10 cellular contexts compared by ENCODE assay signal in the genomic region with DNA sequence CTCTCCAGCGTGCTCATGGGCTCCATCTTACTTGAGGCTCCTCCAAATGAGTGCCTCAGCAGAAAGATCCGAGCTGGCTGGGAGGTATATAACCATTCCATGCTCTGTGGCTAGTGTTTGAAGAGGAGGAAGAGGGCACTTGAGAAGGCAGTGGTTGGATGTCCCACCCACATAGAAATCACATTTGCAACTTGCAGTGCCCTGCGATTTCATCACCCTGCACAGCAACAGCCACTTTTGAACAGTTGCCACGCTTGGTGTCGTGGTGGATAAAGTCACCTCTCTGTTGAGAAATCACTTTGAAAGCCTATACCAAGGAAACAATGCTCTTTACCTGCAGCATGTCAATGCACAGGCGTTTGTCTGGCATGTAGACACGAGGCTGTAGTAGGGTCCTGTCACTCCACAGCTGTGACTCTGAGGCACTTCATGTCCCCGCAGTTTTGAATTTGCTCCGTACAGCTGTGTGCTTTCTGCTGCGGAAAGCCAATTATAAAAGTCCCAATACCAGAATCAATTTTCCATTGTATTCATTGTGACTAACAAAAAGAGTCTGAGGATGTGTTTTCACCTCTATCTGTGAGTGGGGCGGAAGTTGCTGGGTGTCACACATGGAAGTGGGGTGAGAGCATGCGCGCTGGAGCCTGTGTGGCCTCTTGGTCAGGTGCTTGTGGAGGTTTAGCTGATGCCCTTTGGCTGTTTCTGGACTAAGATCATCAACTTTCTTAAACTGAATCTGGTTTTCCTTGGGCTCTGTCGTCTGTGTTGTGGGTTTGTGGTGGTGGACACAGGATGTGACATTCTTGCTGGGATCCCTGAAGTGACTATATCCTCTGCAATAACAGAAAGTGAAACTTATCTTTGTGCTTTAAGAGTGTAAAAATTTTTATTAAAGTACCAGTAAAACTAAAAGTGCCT. TPM values are rescaled to one million over a fixed set of nuclear protein-coding genes. Genes with fewer than 3 reads are reported as not detected.
DNase-seq lines count a peak whose midpoint lies in the region; ATAC-seq and TF ChIP-seq lines count a peak whose summit lies in the region.
"Had no signal": no experiment of that assay in that cellular context is flagged by ENCODE, and none has a peak within 500 bp of the region (broad histone marks: within the 10 kb centered on the region; RNA-seq: fewer than 3 reads in every experiment).

No MANE protein-coding gene starts in this region.

- 42% methylated on average over 14 of the region's 14 CpGs for WGBS in liver

- ATAC-seq in HG03354 (IDR thresholded peaks at IDR 0.05; ENCODE audit: poor library complexity, severe bottlenecking, unreplicated experiment) = peak; percentile 33

- DNase-seq in DMS53 (lab: John Stamatoyannopoulos, UW) = peak; percentile 35
- no peak for DNase-seq in DMS53 treated with DMSO at 0.1 percent for 48 hours (lab: John Stamatoyannopoulos, UW; ENCODE audit: unreplicated experiment)
- peak; percentile 55 to 84 (median 65) for DNase-seq in T-helper 1 cell
- DNase-seq in stimulated activated CD8-positive, alpha-beta memory T cell treated with anti-CD3 and anti-CD28 coated beads, Interleukin-12 subunit alpha, Interleukin-12 subunit beta, amount 100 ng/mL, for 24 hours (ENCODE audit: extremely low read depth) = peak; percentile 63
- DNase-seq in ecto neural progenitor cell (ENCODE audit: low spot score) = no peak

- H3K27me3 ChIP-seq in liver (ENCODE audit: control insufficient read depth in 4 of 4, insufficient read depth in 4 of 4, low read length in 3 of 4) = no peaks in the 10 kb centered on the region

- H3K36me3 ChIP-seq in liver (ENCODE audit: control insufficient read depth in 4 of 4, insufficient read depth in 3 of 4, low read depth in 1 of 4, low read length in 3 of 4) = peaks cover 2 to 12% (median 10%) of the 10 kb centered on the region in 4 donors

- peak overlapping the region; percentile 27 to 61 (median 39) for H3K4me3 ChIP-seq in liver (ENCODE audit: low read depth in 1 of 3, low read length in 3 of 3)

- H3K4me1 ChIP-seq in liver (ENCODE audit: control insufficient read depth in 4 of 4, insufficient read depth in 4 of 4, low read length in 3 of 4) = peaks cover 5 to 46% (median 35%) of the 10 kb centered on the region in 4 donors

- H3K27ac ChIP-seq in angular gyrus (ENCODE audit: low read depth, low read length) = peak overlapping the region; percentile 51
- H3K27ac ChIP-seq in liver (ENCODE audit: low read depth in 1 of 2, low read length in 2 of 2) = peak overlapping the region; percentile 96 to 97
- H3K27ac ChIP-seq: 22Rv1 had no signal

- peak; percentile 0 for TF ChIP-seq CTCF in liver (IDR thresholded peaks at IDR 0.05; ENCODE audit: low read depth, low read length, missing input control)

- no peaks in the 10 kb centered on the region for H3K9me3 ChIP-seq in liver (ENCODE audit: control insufficient read depth in 4 of 4, low read length in 3 of 4)

- peak in 1 of 2 donors; percentile 39 for TF ChIP-seq RAD21 in liver (IDR thresholded peaks at IDR 0.05)

- peak overlapping the region; percentile 85 to 96 for H3K9ac ChIP-seq in liver (ENCODE audit: low read depth in 1 of 2, low read length in 2 of 2)

TF ChIP-seq in liver, 16 proteins besides CTCF, POLR2A, EP300 and RAD21:
- TF ChIP-seq FOXA1 (IDR thresholded peaks at IDR 0.05) = peak; percentile 16
- TF ChIP-seq GABPA (IDR thresholded peaks at IDR 0.05 in 1 of 2, conservative IDR thresholded peaks at IDR 0.05 in 1 of 2) = no peak
- no peak for TF ChIP-seq JUND (IDR thresholded peaks at IDR 0.05)
- peak; percentile 6 for TF ChIP-seq FOXA2 (IDR thresholded peaks at IDR 0.05)
- TF ChIP-seq YY1 (IDR thresholded peaks at IDR 0.05) = peak; percentile 57
- peak; percentile 95 for TF ChIP-seq ATF3 (IDR thresholded peaks at IDR 0.05)
- TF ChIP-seq ZBTB33 (IDR thresholded peaks at IDR 0.05) = peak; percentile 18
- TF ChIP-seq HNF4G (IDR thresholded peaks at IDR 0.05) = no peak
- no peak for TF ChIP-seq NR2F2 (IDR thresholded peaks at IDR 0.05)
- peak; percentile 51 for TF ChIP-seq SP1 (IDR thresholded peaks at IDR 0.05)
- peak; percentile 23 for TF ChIP-seq REST (IDR thresholded peaks at IDR 0.05)
- no peak for TF ChIP-seq TAF1 (conservative IDR thresholded peaks at IDR 0.05)
- no peak for TF ChIP-seq EGR1 (IDR thresholded peaks at IDR 0.05; ENCODE audit: low read depth in 2 of 2)
- peak; percentile 44 to 73 for TF ChIP-seq HNF4A (conservative IDR thresholded peaks at IDR 0.05)
- peak in 1 of 2 donors; percentile 74 for TF ChIP-seq RXRA (IDR thresholded peaks at IDR 0.05)
- TF ChIP-seq, protein P1, sequence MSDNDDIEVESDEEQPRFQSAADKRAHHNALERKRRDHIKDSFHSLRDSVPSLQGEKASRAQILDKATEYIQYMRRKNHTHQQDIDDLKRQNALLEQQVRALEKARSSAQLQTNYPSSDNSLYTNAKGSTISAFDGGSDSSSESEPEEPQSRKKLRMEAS (IDR thresholded peaks at IDR 0.05) = peak; percentile 42

RNA-seq across cellular contexts. Expression of gene CNDP2, which starts 2.8 kb away (rescaled TPM):
- total RNA-seq in liver = 100 to 1,000 TPM in 1 of 2 donors, 10 to 100 TPM in 1; 65.5 to 167 TPM
- polyA plus RNA-seq in liver = 100 to 1,000 TPM; 123 to 159 TPM

RNA-seq across cellular contexts. Expression of gene CNDP1, which starts 35.3 kb away (rescaled TPM):
- 1 to 10 TPM in 1 of 2 donors, under 1 TPM in 1; 0.09 to 8.2 TPM for total RNA-seq in liver
- 10 to 100 TPM in 1 of 2 donors, 1 to 10 TPM in 1; 3.4 to 21.1 TPM for polyA plus RNA-seq in liver

RNA-seq across cellular contexts. Expression of gene DIPK1C, which starts 41.9 kb away (rescaled TPM):
- total RNA-seq in liver = under 1 TPM; 0.08 to 0.19 TPM
- under 1 TPM in 1 of 2 donors, not detected in 1; 0.06 TPM for polyA plus RNA-seq in liver
- polyA plus RNA-seq: neural cell had no signal

Comparison
In these comparisons a context has a peak if more than half of its experiments do, and no peak if none do; other contexts are left out.
1. DNase-seq: peak in DMS53 (single experiment), T-helper 1 cell (5 of 5) and stimulated activated CD8-positive, alpha-beta memory T cell treated with anti-CD3 and anti-CD28 coated beads, Interleukin-12 subunit alpha, Interleukin-12 subunit beta, amount 100 ng/mL, for 24 hours (single experiment); none in DMS53 treated with DMSO at 0.1 percent for 48 hours (single experiment) and ecto neural progenitor cell (single experiment).